Comparison of ENCODE assay signal across 16 cellular contexts in genomic region chr1:111665527-111665926, GRCh38.
"Had no signal": no experiment of that assay in that cellular context is flagged by ENCODE, and none has a peak within 500 bp of the region (broad histone marks: within the 10 kb centered on the region; RNA-seq: fewer than 3 reads in every experiment).

No MANE protein-coding gene starts in this region.

- H3K27me3 Mint-ChIP-seq: activated CD4-positive, alpha-beta T cell treated with anti-CD3 and anti-CD28 coated beads, Interleukin-2, amount 10 ng/mL, durations not matched to agents 7 days and 5 days; brain; dendritic cell treated with granulocyte-macrophage colony-stimulating factor and Interleukin-4, amounts not matched to agents 40 ng/mL and 50 ng/mL, for 4 days; effector memory CD8-positive, alpha-beta T cell; naive thymus-derived CD4-positive, alpha-beta T cell had no signal

- H3K4me3 Mint-ChIP-seq: activated CD4-positive, alpha-beta T cell treated with anti-CD3 and anti-CD28 coated beads, Interleukin-2, amount 10 ng/mL, durations not matched to agents 7 days and 5 days; brain; dendritic cell treated with granulocyte-macrophage colony-stimulating factor and Interleukin-4, amounts not matched to agents 40 ng/mL and 50 ng/mL, for 4 days; T-helper 1 cell treated with Interleukin-12 subunit alpha and Interleukin-12 subunit beta and Interleukin-4 antibody, amounts not matched to agents 30 μg/mL and 1 μg/mL, for 36 hours had no signal

- DNase-seq: activated CD4-positive, alpha-beta T cell treated with anti-CD3 and anti-CD28 coated beads, Interleukin-2, amount 10 ng/mL, durations not matched to agents 7 days and 5 days; activated naive CD4-positive, alpha-beta T cell treated with anti-CD3 and anti-CD28 coated beads, Interleukin-2, amount 50 U/mL, for 16 hours; activated T-cell treated with anti-CD3 and anti-CD28 coated beads, Interleukin-2, amount 50 U/mL, for 72 hours; amygdala; effector memory CD8-positive, alpha-beta T cell; hypothalamus; naive thymus-derived CD4-positive, alpha-beta T cell; nucleus accumbens; stimulated activated CD4-positive, alpha-beta T cell treated with anti-CD3 and anti-CD28 coated beads, Interleukin-15, amount 100 ng/mL, for 24 hours; stimulated activated CD4-positive, alpha-beta T cell treated with anti-CD3 and anti-CD28 coated beads, Interleukin-4, amount 100 ng/mL, for 4 hours; trophoblast cell had no signal

- H3K27ac ChIP-seq: epithelial cell of prostate, SK-N-MC had no signal

- ATAC-seq: activated T-cell treated with anti-CD3 and anti-CD28 coated beads, Interleukin-2, amount 50 U/mL, for 72 hours; effector memory CD8-positive, alpha-beta T cell; naive thymus-derived CD4-positive, alpha-beta T cell had no signal

- H3K27ac Mint-ChIP-seq: dendritic cell treated with granulocyte-macrophage colony-stimulating factor and Interleukin-4, amounts not matched to agents 40 ng/mL and 50 ng/mL, for 4 days had no signal

- H3K4me3 ChIP-seq: SK-N-MC had no signal

- H3K9me3 Mint-ChIP-seq: activated CD4-positive, alpha-beta T cell treated with anti-CD3 and anti-CD28 coated beads, Interleukin-2, amount 10 ng/mL, durations not matched to agents 7 days and 5 days; activated T-cell treated with anti-CD3 and anti-CD28 coated beads, Interleukin-2, amount 50 U/mL, for 72 hours; brain; dendritic cell treated with granulocyte-macrophage colony-stimulating factor and Interleukin-4, amounts not matched to agents 40 ng/mL and 50 ng/mL, for 4 days; effector memory CD8-positive, alpha-beta T cell; naive thymus-derived CD4-positive, alpha-beta T cell; T-helper 1 cell treated with Interleukin-12 subunit alpha and Interleukin-12 subunit beta and Interleukin-4 antibody, amounts not matched to agents 30 μg/mL and 1 μg/mL, for 36 hours had no signal
